ENCODE assay signal across 17 cellular contexts in the genomic region with DNA sequence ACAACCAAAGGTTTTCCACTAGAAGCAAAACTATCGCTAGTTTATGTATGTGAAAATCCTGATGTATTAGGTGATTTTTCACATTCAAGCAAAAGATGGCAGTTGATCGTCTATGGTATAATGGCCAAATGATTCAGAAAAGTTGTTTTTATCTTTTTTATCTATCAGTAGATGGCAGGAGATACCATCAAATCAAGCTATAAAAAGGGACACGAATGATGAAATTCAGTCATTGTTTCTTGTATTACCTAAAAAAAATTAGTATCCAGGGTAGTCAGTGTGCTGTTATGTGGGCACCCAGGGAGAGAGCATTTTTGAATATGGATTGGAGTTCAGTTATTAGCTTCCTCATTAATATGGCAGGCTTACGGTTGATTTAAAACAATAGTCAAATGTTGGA. TPM values are rescaled to one million over a fixed set of nuclear protein-coding genes. Genes with fewer than 3 reads are reported as not detected.
DNase-seq lines count a peak whose midpoint lies in the region; ATAC-seq and TF ChIP-seq lines count a peak whose summit lies in the region.
"Had no signal": no experiment of that assay in that cellular context is flagged by ENCODE, and none has a peak within 500 bp of the region (broad histone marks: within the 10 kb centered on the region; RNA-seq: fewer than 3 reads in every experiment).

No MANE protein-coding gene starts in this region.

- DNase-seq in SK-N-SH (no peak), NCI-H69 (lab: John Stamatoyannopoulos, UW) (peak; percentile 10), esophagus muscularis mucosa (ENCODE audit: extremely low spot score) (no peak), superior temporal gyrus (ENCODE audit: extremely low spot score) (peak; percentile 56), T-helper 9 cell (no peak), T-helper 1 cell (no peak)
- DNase-seq: activated CD4-positive, CD25-positive, alpha-beta regulatory T cell treated with anti-CD3 and anti-CD28 coated beads, Interleukin-2, amount 50 U/mL, for 72 hours; activated gamma-delta T cell treated with Interleukin-2 at 50 U/mL for 16 hours; NCI-H2081 treated with DMSO at 0.1 percent for 48 hours; stimulated activated CD4-positive, alpha-beta T cell treated with anti-CD3 and anti-CD28 coated beads, Interleukin-2, amount 100 ng/mL, for 48 hours; stimulated activated CD8-positive, alpha-beta memory T cell treated with anti-CD3 and anti-CD28 coated beads, Interleukin-4, amount 100 ng/mL, for 48 hours; T-cell had no signal

- no peaks in the 10 kb centered on the region for H4K20me1 ChIP-seq in SK-N-SH (ENCODE audit: insufficient read depth)

- H3K4me1 ChIP-seq in SK-N-SH (ENCODE audit: control insufficient read depth in 1 of 2, insufficient read depth in 2 of 2, low read depth in 1 of 2, low read length in 1 of 2) (peaks cover 0 to 17% of the 10 kb centered on the region in 2 experiments; a peak in 2 of 4 replicates), esophagus muscularis mucosa (peaks cover 35 to 61% (median 52%) of the 10 kb centered on the region in 4 donors)

- no peak overlapping the region for H3K9ac ChIP-seq in SK-N-SH

- no peaks in the 10 kb centered on the region for H3K9me3 ChIP-seq in SK-N-SH
- no peaks in the 10 kb centered on the region for H3K9me3 ChIP-seq in esophagus muscularis mucosa

- peak; percentile 6; the same call in 1 of the 2 replicates for TF ChIP-seq RAD21 in SK-N-SH (IDR thresholded peaks at IDR 0.05; ENCODE audit: low read length)

- H3K4me3 ChIP-seq in SK-N-SH (ENCODE audit: low read depth in 2 of 2, low read length in 1 of 2) (no peak overlapping the region), esophagus muscularis mucosa (no peak overlapping the region)
- H3K4me3 ChIP-seq: lung had no signal

- TF ChIP-seq CTCF in SK-N-SH (IDR thresholded peaks at IDR 0.05), result no peak
- no peak for TF ChIP-seq CTCF in esophagus muscularis mucosa (IDR thresholded peaks at IDR 0.05)

- CTCF ChIA-PET in SK-N-SH (lab: Yijun Ruan, JAX), result interaction anchor here (1.0 to 4.5 kb wide), 5 partner anchors 8 to 422 kb away, joined by 3 to 20 read pairs (median 3); no protein-coding TSS in a partner anchor

- TF ChIP-seq EP300 in SK-N-SH (IDR thresholded peaks at IDR 0.05; ENCODE audit: borderline replicate concordance in 1 of 2, low read depth in 1 of 2, low read length in 1 of 2) (no peak), esophagus muscularis mucosa (IDR thresholded peaks at IDR 0.05) (no peak)

- ATAC-seq in SK-N-SH treated with all-trans-retinoic acid at 6 μM for 48 hours (no peak), HG03378 (IDR thresholded peaks at IDR 0.05; ENCODE audit: unreplicated experiment) (no peak)
- ATAC-seq: right cardiac atrium, T-cell had no signal

- H3K27ac ChIP-seq in SK-N-SH (ENCODE audit: low read depth in 2 of 2, low read length in 1 of 2), result no peak overlapping the region
- H3K27ac ChIP-seq in esophagus muscularis mucosa (replicated peaks in 1 of 4), result peak overlapping the region; percentile 4 to 82 (median 80)

- H3F3A ChIP-seq in SK-N-SH (replicated peaks; ENCODE audit: insufficient read depth), result peaks cover 3% of the 10 kb centered on the region

- H3K27me3 ChIP-seq in SK-N-SH (ENCODE audit: insufficient read depth) (no peaks in the 10 kb centered on the region), esophagus muscularis mucosa (no peaks in the 10 kb centered on the region)
- H3K27me3 ChIP-seq: dorsolateral prefrontal cortex had no signal

- H3K9me2 ChIP-seq in SK-N-SH, result no peaks in the 10 kb centered on the region

- H2AFZ ChIP-seq in SK-N-SH (ENCODE audit: low read depth), result no peak overlapping the region

- POLR2A ChIA-PET in SK-N-SH (lab: Yijun Ruan, JAX), result no interaction called here

- no peak for TF ChIP-seq POLR2A in esophagus muscularis mucosa (IDR thresholded peaks at IDR 0.05; ENCODE audit: low read depth)

- intact Hi-C loops in esophagus muscularis mucosa (cut with DNase I), result no loop called here

- H3K36me3 ChIP-seq in SK-N-SH (replicated peaks in 1 of 2; ENCODE audit: control insufficient read depth in 1 of 2, insufficient read depth in 2 of 2, low read length in 1 of 2) (no peaks in the 10 kb centered on the region), esophagus muscularis mucosa (no peaks in the 10 kb centered on the region)

- WGBS in SK-N-SH (ENCODE audit: low lambda C conversion rate), result 86% methylated on average over 4 of the region's 4 CpGs
- 60% methylated on average over 4 of the region's 4 CpGs for WGBS in esophagus muscularis mucosa

- H3K79me2 ChIP-seq in SK-N-SH (ENCODE audit: insufficient read depth), result no peaks in the 10 kb centered on the region

- no peak overlapping the region for H3K4me2 ChIP-seq in SK-N-SH

TF ChIP-seq in SK-N-SH, 30 proteins besides CTCF, POLR2A, EP300 and RAD21:
- TF ChIP-seq EZH2phosphoT487 (IDR thresholded peaks at IDR 0.05; ENCODE audit: borderline replicate concordance, low read depth) (no peak), NFIC (IDR thresholded peaks at IDR 0.05; ENCODE audit: borderline replicate concordance) (no peak)

TF ChIP-seq in SK-N-SH treated with all-trans-retinoic acid at 6 μM for 48 hours, 23 proteins besides CTCF, POLR2A, EP300 and RAD21:
- TF ChIP-seq ESRRG (CRISPR knock-in tag; IDR thresholded peaks at IDR 0.05), result no peak
- no peak for TF ChIP-seq TCF4 (CRISPR knock-in tag; IDR thresholded peaks at IDR 0.05; ENCODE audit: borderline replicate concordance)

RNA-seq across cellular contexts. Expression of gene CAVIN2, which starts 22.9 kb away (rescaled TPM):
- polyA plus RNA-seq in SK-N-SH (2012; rRNA removed), result 1.5 and 1.7 TPM in 2 replicates
- 1.4 and 1.7 TPM in 2 replicates for polyA plus RNA-seq in SK-N-SH (2012; cell fraction: cytosol; rRNA removed)
- polyA plus RNA-seq in SK-N-SH (2012; cell fraction: nucleus; rRNA removed), result 1.2 and 1.5 TPM in 2 replicates
- total RNA-seq in esophagus muscularis mucosa, result 100 to 1,000 TPM in 3 of 4 donors, 10 to 100 TPM in 1; 90.6 to 179 (median 120) TPM

Comparison
In these comparisons a context has a peak if more than half of its experiments do, and no peak if none do; other contexts are left out.
1. DNase-seq: peak in NCI-H69 (single experiment) and superior temporal gyrus (single experiment); none in SK-N-SH (single experiment), esophagus muscularis mucosa (single experiment), T-helper 9 cell (single experiment) and T-helper 1 cell (0 of 5).
2. H3K27ac ChIP-seq: peak in esophagus muscularis mucosa (4 of 4); none in SK-N-SH (0 of 2).